In genomic region chr9:80605793-80606192, GRCh38 we compare ENCODE assay signal across 14 cellular contexts.
A peak's percentile ranks its signal among the peaks of the same experiment; 100 is the strongest.
DNase-seq lines count a peak whose midpoint lies in the region; ATAC-seq and TF ChIP-seq lines count a peak whose summit lies in the region.
"Had no signal": no experiment of that assay in that cellular context is flagged by ENCODE, and none has a peak within 500 bp of the region (broad histone marks: within the 10 kb centered on the region; RNA-seq: fewer than 3 reads in every experiment).

No MANE protein-coding gene starts in this region.

- H3F3A ChIP-seq in GM23338 (replicated peaks; ENCODE audit: low read depth): no peaks in the 10 kb centered on the region

- H3K27ac ChIP-seq in GM23338 (ENCODE audit: low read depth): no peak overlapping the region
- H3K27ac ChIP-seq in WERI-Rb-1: peak overlapping the region; percentile 30; the same call in 1 of the 2 replicates

- H3K9me3 ChIP-seq in WERI-Rb-1 (ENCODE audit: severe bottlenecking): no peaks in the 10 kb centered on the region
- H3K9me3 ChIP-seq: BE2C, SK-N-SH had no signal

- H3K9me3 Mint-ChIP-seq in GM23338 (no peaks in the 10 kb centered on the region; the same call in 2 of the 3 replicates), progenitor cell of endocrine pancreas (ENCODE audit: low read depth) (peaks cover 6% of the 10 kb centered on the region)
- no peaks in the 10 kb centered on the region for H3K9me3 Mint-ChIP-seq in activated naive CD4-positive, alpha-beta T cell treated with anti-CD3 and anti-CD28 coated beads, Interleukin-2, amount 50 U/mL, for 72 hours

- DNase-seq in GM23338 (ENCODE audit: low spot score) (peak; percentile 20), WERI-Rb-1 (no peak), left colon (no peak), progenitor cell of endocrine pancreas (ENCODE audit: low spot score, unreplicated experiment) (no peak), epidermal melanocyte (ENCODE audit: insufficient read length, low spot score) (no peak)
- DNase-seq in activated naive CD4-positive, alpha-beta T cell treated with anti-CD3 and anti-CD28 coated beads, Interleukin-2, amount 50 U/mL, for 72 hours (ENCODE audit: low spot score in 2 of 2): no peak
- DNase-seq: BE2C, MM.1S, NCI-H1048, NCI-H1436 treated with DMSO at 0.1 percent for 48 hours, SIG-M5 had no signal

- H3K27ac Mint-ChIP-seq in GM23338: no peak overlapping the region
- peak overlapping the region; percentile 8 for H3K27ac Mint-ChIP-seq in progenitor cell of endocrine pancreas
- H3K27ac Mint-ChIP-seq in activated naive CD4-positive, alpha-beta T cell treated with anti-CD3 and anti-CD28 coated beads, Interleukin-2, amount 50 U/mL, for 72 hours: no peak overlapping the region

- no peaks in the 10 kb centered on the region for H3K79me2 ChIP-seq in GM23338 (replicated peaks; ENCODE audit: insufficient read depth)

- no peaks in the 10 kb centered on the region for H3K27me3 ChIP-seq in GM23338 (ENCODE audit: insufficient read depth)
- no peaks in the 10 kb centered on the region for H3K27me3 ChIP-seq in WERI-Rb-1 (ENCODE audit: insufficient read depth, low read depth, severe bottlenecking)
- H3K27me3 ChIP-seq: BE2C had no signal

- intact Hi-C loops in left colon (cut with DNase I, micrococcal nuclease): no loop called here

- no peak overlapping the region for H2AFZ ChIP-seq in GM23338

- H3K4me3 ChIP-seq in GM23338 (no peak overlapping the region), WERI-Rb-1 (ENCODE audit: low read depth, low read length) (no peak overlapping the region)
- H3K4me3 ChIP-seq: K562 had no signal

- H3K36me3 ChIP-seq in GM23338 (ENCODE audit: insufficient read depth): no peaks in the 10 kb centered on the region
- H3K36me3 ChIP-seq in WERI-Rb-1: no peaks in the 10 kb centered on the region
- H3K36me3 ChIP-seq: BE2C had no signal

- H3K4me1 Mint-ChIP-seq in GM23338 (peaks cover 17% of the 10 kb centered on the region), progenitor cell of endocrine pancreas (ENCODE audit: low read depth) (peaks cover 14% of the 10 kb centered on the region)

- peak overlapping the region; percentile 8; the same call in 1 of the 2 replicates for H3K4me2 ChIP-seq in GM23338
- H3K4me2 ChIP-seq: SK-N-SH had no signal

- no peaks in the 10 kb centered on the region for H4K20me1 ChIP-seq in GM23338 (replicated peaks; ENCODE audit: insufficient read depth)

- no peak overlapping the region for H3K4me3 Mint-ChIP-seq in GM23338
- H3K4me3 Mint-ChIP-seq in progenitor cell of endocrine pancreas (ENCODE audit: low read depth): no peak overlapping the region

- H3K4me1 ChIP-seq in GM23338 (ENCODE audit: insufficient read depth): peaks cover 12% of the 10 kb centered on the region

- H3K9me2 ChIP-seq in GM23338 (ENCODE audit: insufficient read depth): no peaks in the 10 kb centered on the region
- H3K9me2 ChIP-seq: SK-N-SH had no signal

- H3K36me3 Mint-ChIP-seq in GM23338 (ENCODE audit: low read depth) (no peaks in the 10 kb centered on the region), progenitor cell of endocrine pancreas (ENCODE audit: insufficient read depth) (no peaks in the 10 kb centered on the region)
- no peaks in the 10 kb centered on the region for H3K36me3 Mint-ChIP-seq in activated naive CD4-positive, alpha-beta T cell treated with anti-CD3 and anti-CD28 coated beads, Interleukin-2, amount 50 U/mL, for 72 hours

- ATAC-seq in GM23338: no peak
- peak; percentile 54 for ATAC-seq in left colon
- no peak for ATAC-seq in activated naive CD4-positive, alpha-beta T cell treated with anti-CD3 and anti-CD28 coated beads, Interleukin-2, amount 50 U/mL, for 72 hours
- ATAC-seq in GM19397 (IDR thresholded peaks at IDR 0.05; ENCODE audit: unreplicated experiment): no peak
- ATAC-seq: K562 had no signal

- no peak for TF ChIP-seq CTCF in GM23338 (conservative IDR thresholded peaks at IDR 0.05; ENCODE audit: low read depth in 2 of 2)
- no peak for TF ChIP-seq CTCF in WERI-Rb-1 (IDR thresholded peaks at IDR 0.05; ENCODE audit: low read depth, low read length)
- no peak for TF ChIP-seq CTCF in progenitor cell of endocrine pancreas (IDR thresholded peaks at IDR 0.05; ENCODE audit: unreplicated experiment)

- H3K27me3 Mint-ChIP-seq in GM23338 (ENCODE audit: insufficient read depth, low read depth, poor library complexity) (no peaks in the 10 kb centered on the region), progenitor cell of endocrine pancreas (no peaks in the 10 kb centered on the region)

TF ChIP-seq in GM23338, 12 proteins besides CTCF, POLR2A, EP300 and RAD21 (continues in another document):
- TF ChIP-seq EZH2phosphoT487 (IDR thresholded peaks at IDR 0.05; ENCODE audit: unreplicated experiment) (no peak), ETS1 (IDR thresholded peaks at IDR 0.05) (no peak), POLR2AphosphoS5 (IDR thresholded peaks at IDR 0.05; ENCODE audit: low read depth) (no peak), STAT1 (IDR thresholded peaks at IDR 0.05; ENCODE audit: unreplicated experiment) (no peak), ZNF331 (CRISPR knock-in tag; IDR thresholded peaks at IDR 0.05; ENCODE audit: low read depth) (no peak), NANOG (IDR thresholded peaks at IDR 0.05; ENCODE audit: borderline replicate concordance) (no peak), ZNF462 (CRISPR knock-in tag; IDR thresholded peaks at IDR 0.05) (no peak)
